Comparison of ENCODE assay signal across 11 cellular contexts in genomic region chr3:124832782-124833709, GRCh38. TPM values are rescaled to one million over a fixed set of nuclear protein-coding genes. Genes with fewer than 3 reads are reported as not detected.
DNase-seq lines count a peak whose midpoint lies in the region; ATAC-seq and TF ChIP-seq lines count a peak whose summit lies in the region.
"Had no signal": no experiment of that assay in that cellular context is flagged by ENCODE, and none has a peak within 500 bp of the region (broad histone marks: within the 10 kb centered on the region; RNA-seq: fewer than 3 reads in every experiment).

No MANE protein-coding gene starts in this region.

- peak overlapping the region in 8 of 10 donors; percentile 33 to 83 (median 70) for H3K27ac ChIP-seq in heart right ventricle
- peak overlapping the region; percentile 80 to 92 for H3K27ac ChIP-seq in aorta (ENCODE audit: low read depth in 1 of 2, low read length in 2 of 2)

- TF ChIP-seq CTCF in heart right ventricle (IDR thresholded peaks at IDR 0.05) (no peak), mesothelial cell of epicardium (IDR thresholded peaks at IDR 0.05; ENCODE audit: unreplicated experiment) (no peak), progenitor cell of endocrine pancreas (IDR thresholded peaks at IDR 0.05; ENCODE audit: unreplicated experiment) (no peak)

- H3K4me3 ChIP-seq in heart right ventricle (no peak overlapping the region), aorta (ENCODE audit: low read length in 2 of 2) (no peak overlapping the region)

- H3K4me1 ChIP-seq in heart right ventricle (peaks cover 38 to 93% (median 87%) of the 10 kb centered on the region in 9 donors), aorta (ENCODE audit: control insufficient read depth in 1 of 2, insufficient read depth in 2 of 2, low read length in 2 of 2) (peaks cover 12 to 27% of the 10 kb centered on the region in 2 donors)

- WGBS in heart right ventricle, 2 donors = 69 to 83% methylated on average over 1 of the region's 1 CpG
- 0% methylated on average over 1 of the region's 1 CpG for WGBS in aorta, 2 donors

- H3K36me3 ChIP-seq in heart right ventricle (peaks cover 0 to 31% (median 0%) of the 10 kb centered on the region in 9 donors), aorta (ENCODE audit: control insufficient read depth in 1 of 2, insufficient read depth in 2 of 2, low read length in 1 of 2) (peaks cover 0 to 3% of the 10 kb centered on the region in 2 donors)

- H3K4me1 Mint-ChIP-seq in mesothelial cell of epicardium (peaks cover 45% of the 10 kb centered on the region), progenitor cell of endocrine pancreas (ENCODE audit: low read depth) (peaks cover 34% of the 10 kb centered on the region)
- H3K4me1 Mint-ChIP-seq in natural killer cell treated with Interleukin-12 subunit alpha and Interleukin-12 subunit beta and Interleukin-15 and Interleukin-18, amount 100 ng/mL, for 72 hours (ENCODE audit: low read depth in 2 of 2) = peaks cover 12 to 21% of the 10 kb centered on the region in 2 donors

- H3K27me3 Mint-ChIP-seq in mesothelial cell of epicardium (ENCODE audit: low read depth) = no peaks in the 10 kb centered on the region
- H3K27me3 Mint-ChIP-seq in natural killer cell treated with Interleukin-12 subunit alpha and Interleukin-12 subunit beta and Interleukin-15 and Interleukin-18, amount 100 ng/mL, for 72 hours = peaks cover 20 to 25% of the 10 kb centered on the region in 2 donors
- no peaks in the 10 kb centered on the region for H3K27me3 Mint-ChIP-seq in progenitor cell of endocrine pancreas

- no peak for DNase-seq in heart right ventricle
- no peak for DNase-seq in left ventricle myocardium superior
- peak; percentile 59 for DNase-seq in dermis blood vessel endothelial cell
- DNase-seq in mesothelial cell of epicardium (ENCODE audit: low spot score in 2 of 2, unreplicated experiment in 2 of 2) = no peak
- DNase-seq in aorta = no peak
- DNase-seq in natural killer cell treated with Interleukin-12 subunit alpha and Interleukin-12 subunit beta and Interleukin-15 and Interleukin-18, amount 100 ng/mL, for 72 hours (ENCODE audit: low spot score) = no peak
- no peak for DNase-seq in progenitor cell of endocrine pancreas (ENCODE audit: low spot score, unreplicated experiment)
- no peak for DNase-seq in posterior cingulate gyrus
- DNase-seq: AML-193, cerebellar nuclear complex, SIG-M5 had no signal

- H3K9me3 ChIP-seq in heart right ventricle = no peaks in the 10 kb centered on the region
- H3K9me3 ChIP-seq in aorta (ENCODE audit: control insufficient read depth, low read length) = no peaks in the 10 kb centered on the region

- H3K36me3 Mint-ChIP-seq in mesothelial cell of epicardium (peaks cover 9% of the 10 kb centered on the region), progenitor cell of endocrine pancreas (ENCODE audit: insufficient read depth) (peaks cover 8% of the 10 kb centered on the region)
- no peaks in the 10 kb centered on the region for H3K36me3 Mint-ChIP-seq in natural killer cell treated with Interleukin-12 subunit alpha and Interleukin-12 subunit beta and Interleukin-15 and Interleukin-18, amount 100 ng/mL, for 72 hours

- H3K4me3 Mint-ChIP-seq in mesothelial cell of epicardium (no peak overlapping the region), progenitor cell of endocrine pancreas (ENCODE audit: low read depth) (no peak overlapping the region)
- H3K4me3 Mint-ChIP-seq in natural killer cell treated with Interleukin-12 subunit alpha and Interleukin-12 subunit beta and Interleukin-15 and Interleukin-18, amount 100 ng/mL, for 72 hours = no peak overlapping the region

- ATAC-seq in heart right ventricle (no peak), left ventricle myocardium superior (no peak), aorta (ENCODE audit: low FRiP score) (no peak)
- no peak for ATAC-seq in natural killer cell treated with Interleukin-12 subunit alpha and Interleukin-12 subunit beta and Interleukin-15 and Interleukin-18, amount 100 ng/mL, for 72 hours

- H3K27me3 ChIP-seq in heart right ventricle = no peaks in the 10 kb centered on the region
- H3K27me3 ChIP-seq in aorta (ENCODE audit: control insufficient read depth in 1 of 2, insufficient read depth in 2 of 2, low read length in 1 of 2) = no peaks in the 10 kb centered on the region

- intact Hi-C loops in heart right ventricle (cut with DNase I) = loop anchor here in 4 of 10 donors (10.0 kb wide), 3 partner anchors 48 to 58 kb away; partner anchors contain the start of gene ITGB5 (in 1 of the 4)
- intact Hi-C loops in left ventricle myocardium superior (cut with micrococcal nuclease) = no loop called here
- intact Hi-C loops in aorta (cut with DNase I) = loop anchor here in 1 of 2 donors (5.0 kb wide), 1 partner anchor 44 kb away; no protein-coding TSS in a partner anchor
- intact Hi-C loops in posterior cingulate gyrus (cut with DNase I) = no loop called here

- peak overlapping the region; percentile 60 for H3K27ac Mint-ChIP-seq in mesothelial cell of epicardium
- H3K27ac Mint-ChIP-seq in natural killer cell treated with Interleukin-12 subunit alpha and Interleukin-12 subunit beta and Interleukin-15 and Interleukin-18, amount 100 ng/mL, for 72 hours = no peak overlapping the region
- no peak overlapping the region for H3K27ac Mint-ChIP-seq in progenitor cell of endocrine pancreas

- no peaks in the 10 kb centered on the region for H3K9me3 Mint-ChIP-seq in mesothelial cell of epicardium
- H3K9me3 Mint-ChIP-seq in natural killer cell treated with Interleukin-12 subunit alpha and Interleukin-12 subunit beta and Interleukin-15 and Interleukin-18, amount 100 ng/mL, for 72 hours = no peaks in the 10 kb centered on the region
- no peaks in the 10 kb centered on the region for H3K9me3 Mint-ChIP-seq in progenitor cell of endocrine pancreas (ENCODE audit: low read depth)

RNA-seq across cellular contexts. Expression of gene ITGB5, which starts 54.1 kb away (rescaled TPM):
- total RNA-seq in heart right ventricle (100 to 1,000 TPM in 6 of 10 donors, 10 to 100 TPM in 4; 72.2 to 154 (median 108) TPM), left ventricle myocardium superior (109 TPM), dermis blood vessel endothelial cell (86.6 and 107 TPM in 2 replicates), mesothelial cell of epicardium (63.3 to 71.4 TPM (median 64.7 TPM) in 3 replicates), aorta (100 to 1,000 TPM; 332 to 369 TPM), progenitor cell of endocrine pancreas (58.8 and 65.4 TPM in 2 replicates)
- polyA plus RNA-seq in heart right ventricle (100 to 1,000 TPM in 1 of 2 donors, 10 to 100 TPM in 1; 18.5 to 145 TPM), aorta (100 to 1,000 TPM; 101 to 251 TPM)
- total RNA-seq in natural killer cell treated with Interleukin-12 subunit alpha and Interleukin-12 subunit beta and Interleukin-15 and Interleukin-18, amount 100 ng/mL, for 72 hours = under 1 TPM in 1 of 2 donors, not detected in 1; 0.17 TPM

Comparison
In these comparisons a context has a peak if more than half of its experiments do, and no peak if none do; other contexts are left out.
1. RNA of gene ITGB5, which starts 54.1 kb away (total RNA-seq): 332 to 369 TPM in aorta, 72.2 to 154 TPM in heart right ventricle, 109 TPM in left ventricle myocardium superior (single experiment), 86.6 to 107 TPM in dermis blood vessel endothelial cell, 63.3 to 71.4 TPM in mesothelial cell of epicardium and 58.8 to 65.4 TPM in progenitor cell of endocrine pancreas; 0.17 TPM in natural killer cell treated with Interleukin-12 subunit alpha and Interleukin-12 subunit beta and Interleukin-15 and Interleukin-18, amount 100 ng/mL, for 72 hours; every median in the first group is over 10 times any median in the second.